In genomic region chr15:52220896-52221660, GRCh38 we compare ENCODE assay signal across 15 cellular contexts. TPM values are rescaled to one million over a fixed set of nuclear protein-coding genes. Genes with fewer than 3 reads are reported as not detected.
A peak's percentile ranks its signal among the peaks of the same experiment; 100 is the strongest.
DNase-seq lines count a peak whose midpoint lies in the region; ATAC-seq, FAIRE-seq and TF ChIP-seq lines count a peak whose summit lies in the region.
"Had no signal": no experiment of that assay in that cellular context is flagged by ENCODE, and none has a peak within 500 bp of the region (broad histone marks: within the 10 kb centered on the region; RNA-seq: fewer than 3 reads in every experiment).

No MANE protein-coding gene starts in this region.

- H3K9me3 ChIP-seq in small intestine (ENCODE audit: control insufficient read depth, low read depth): no peaks in the 10 kb centered on the region
- no peaks in the 10 kb centered on the region for H3K9me3 ChIP-seq in PC-3 (ENCODE audit: low read length)
- H3K9me3 ChIP-seq: A549, neutrophil, upper lobe of left lung had no signal

- H3K9ac ChIP-seq in mesendoderm (ENCODE audit: low read length) (no peak overlapping the region), PC-3 (ENCODE audit: low read length) (no peak overlapping the region)

- H3K4ac ChIP-seq in mesendoderm (ENCODE audit: low read depth, low read length): no peak overlapping the region

- H3K9me3 Mint-ChIP-seq in activated CD4-positive, alpha-beta T cell treated with anti-CD3 and anti-CD28 coated beads, Interleukin-2, amount 10 ng/mL, durations not matched to agents 7 days and 5 days: no peaks in the 10 kb centered on the region
- H3K9me3 Mint-ChIP-seq in GM23338: no peaks in the 10 kb centered on the region
- H3K9me3 Mint-ChIP-seq in T-helper 1 cell treated with Interleukin-12 subunit alpha and Interleukin-12 subunit beta and Interleukin-4 antibody, amounts not matched to agents 30 μg/mL and 1 μg/mL, for 36 hours: no peaks in the 10 kb centered on the region

- WGBS in small intestine, 3 donors: 68 to 87% (median 72%) methylated on average over 8 of the region's 8 CpGs
- WGBS in mesendoderm (ENCODE audit: extremely low coverage, insufficient coverage, low lambda C conversion rate): no CpG with 5 or more reads among the region's 8 CpGs

- no peak overlapping the region for H2BK15ac ChIP-seq in mesendoderm (replicated peaks; ENCODE audit: low read depth)

- H3K36me3 ChIP-seq in GM23338 (ENCODE audit: insufficient read depth) (peaks cover 36% of the 10 kb centered on the region), small intestine (ENCODE audit: control insufficient read depth in 2 of 2, insufficient read depth in 2 of 2, low read length in 2 of 2) (peaks cover 0 to 3% of the 10 kb centered on the region in 2 donors), mesendoderm (ENCODE audit: control insufficient read depth, insufficient read depth, low read length) (peaks cover 1% of the 10 kb centered on the region), PC-3 (ENCODE audit: low read depth, low read length) (peaks cover 43% of the 10 kb centered on the region)
- H3K36me3 ChIP-seq: neutrophil had no signal

- intact Hi-C loops in PC-3 (cut with micrococcal nuclease): no loop called here

- H3K4me2 ChIP-seq in GM23338 (no peak overlapping the region), mesendoderm (ENCODE audit: low read length) (no peak overlapping the region), PC-3 (ENCODE audit: low read length) (no peak overlapping the region)
- H3K4me2 ChIP-seq: A549 had no signal

- DNase-seq in activated CD4-positive, alpha-beta T cell treated with anti-CD3 and anti-CD28 coated beads, Interleukin-2, amount 10 ng/mL, durations not matched to agents 7 days and 5 days: peak; percentile 24
- no peak for DNase-seq in activated CD4-positive, alpha-beta T cell treated with anti-CD3 and anti-CD28 coated beads for 1 hour
- DNase-seq in GM23338 (ENCODE audit: low spot score) (no peak), small intestine (peak; percentile 13), mesendoderm (no peak), PC-3 (no peak)
- DNase-seq: activated CD4-positive, alpha-beta T cell treated with anti-CD3 and anti-CD28 coated beads, Interleukin-2, amount 50 U/mL, for 48 hours; NCI-H146; upper lobe of left lung had no signal

- CTCF ChIA-PET in activated CD4-positive, alpha-beta T cell treated with anti-CD3 and anti-CD28 coated beads, Interleukin-2, amount 10 ng/mL, durations not matched to agents 7 days and 5 days (lab: Charles Lee): interaction anchor here (0.7 to 4.5 kb wide), 4 partner anchors 13 to 48 kb away, joined by 3 to 18 read pairs (median 4); no protein-coding TSS in a partner anchor
- CTCF ChIA-PET in PC-3 (lab: Charles Lee): no interaction called here

- H3K4me3 Mint-ChIP-seq in activated CD4-positive, alpha-beta T cell treated with anti-CD3 and anti-CD28 coated beads, Interleukin-2, amount 10 ng/mL, durations not matched to agents 7 days and 5 days: peak overlapping the region; percentile 80
- no peak overlapping the region for H3K4me3 Mint-ChIP-seq in GM23338
- H3K4me3 Mint-ChIP-seq in T-helper 1 cell treated with Interleukin-12 subunit alpha and Interleukin-12 subunit beta and Interleukin-4 antibody, amounts not matched to agents 30 μg/mL and 1 μg/mL, for 36 hours: peak overlapping the region; percentile 74

- peaks cover 9% of the 10 kb centered on the region for H3K36me3 Mint-ChIP-seq in activated CD4-positive, alpha-beta T cell treated with anti-CD3 and anti-CD28 coated beads, Interleukin-2, amount 10 ng/mL, durations not matched to agents 7 days and 5 days (ENCODE audit: low read depth)
- peaks cover 65% of the 10 kb centered on the region for H3K36me3 Mint-ChIP-seq in GM23338 (ENCODE audit: low read depth)
- H3K36me3 Mint-ChIP-seq in T-helper 1 cell treated with Interleukin-12 subunit alpha and Interleukin-12 subunit beta and Interleukin-4 antibody, amounts not matched to agents 30 μg/mL and 1 μg/mL, for 36 hours (ENCODE audit: low read depth): peaks cover 2% of the 10 kb centered on the region

- FAIRE-seq in small intestine (lab: Jason Lieb, UNC): no peak
- FAIRE-seq: A549, H54 had no signal

- H3K27me3 Mint-ChIP-seq in activated CD4-positive, alpha-beta T cell treated with anti-CD3 and anti-CD28 coated beads, Interleukin-2, amount 10 ng/mL, durations not matched to agents 7 days and 5 days: no peaks in the 10 kb centered on the region
- peaks cover 5% of the 10 kb centered on the region for H3K27me3 Mint-ChIP-seq in GM23338 (ENCODE audit: insufficient read depth, low read depth, poor library complexity)
- H3K27me3 Mint-ChIP-seq in T-helper 1 cell treated with Interleukin-12 subunit alpha and Interleukin-12 subunit beta and Interleukin-4 antibody, amounts not matched to agents 30 μg/mL and 1 μg/mL, for 36 hours (ENCODE audit: low read depth): no peaks in the 10 kb centered on the region

- H3K9me2 ChIP-seq in GM23338 (ENCODE audit: insufficient read depth) (no peaks in the 10 kb centered on the region), PC-3 (replicated peaks; ENCODE audit: low read length) (no peaks in the 10 kb centered on the region)

- H3K27me3 ChIP-seq in GM23338 (ENCODE audit: insufficient read depth): no peaks in the 10 kb centered on the region
- H3K27me3 ChIP-seq in small intestine (ENCODE audit: control insufficient read depth in 2 of 2, insufficient read depth in 2 of 2, low read length in 2 of 2): no peaks in the 10 kb centered on the region
- H3K27me3 ChIP-seq in mesendoderm (ENCODE audit: insufficient read depth, low read length, poor library complexity): no peaks in the 10 kb centered on the region
- H3K27me3 ChIP-seq in PC-3 (ENCODE audit: low read length): no peaks in the 10 kb centered on the region
- H3K27me3 ChIP-seq: neutrophil, upper lobe of left lung had no signal

- no peaks in the 10 kb centered on the region; the same call in 1 of the 2 replicates for H4K20me1 ChIP-seq in GM23338 (replicated peaks; ENCODE audit: insufficient read depth)
- no peaks in the 10 kb centered on the region for H4K20me1 ChIP-seq in PC-3 (ENCODE audit: low read length)

- no peak overlapping the region for H2BK5ac ChIP-seq in mesendoderm (ENCODE audit: low read length)

- no peak overlapping the region for H3K56ac ChIP-seq in mesendoderm (ENCODE audit: low read length)

- peak overlapping the region; percentile 32; the same call in 1 of the 2 replicates for H3K27ac ChIP-seq in GM23338 (ENCODE audit: low read depth)
- peak overlapping the region in 1 of 2 donors; percentile 41 for H3K27ac ChIP-seq in small intestine (ENCODE audit: low read depth in 1 of 2, low read length in 1 of 2)
- H3K27ac ChIP-seq in mesendoderm (ENCODE audit: low read depth, low read length): no peak overlapping the region
- H3K27ac ChIP-seq in PC-3 (ENCODE audit: low read length): no peak overlapping the region
- H3K27ac ChIP-seq: A549, neutrophil, RWPE1, upper lobe of left lung had no signal

- POLR2A ChIA-PET in activated CD4-positive, alpha-beta T cell treated with anti-CD3 and anti-CD28 coated beads, Interleukin-2, amount 10 ng/mL, durations not matched to agents 7 days and 5 days (lab: Charles Lee): no interaction called here
- POLR2A ChIA-PET in PC-3 (lab: Charles Lee; ENCODE audit: unreplicated experiment): no interaction called here

- no peak overlapping the region for H2AK5ac ChIP-seq in mesendoderm (ENCODE audit: low read length)

- TF ChIP-seq CTCF in GM23338 (conservative IDR thresholded peaks at IDR 0.05; ENCODE audit: low read depth in 2 of 2) (no peak), PC-3 (conservative IDR thresholded peaks at IDR 0.05; ENCODE audit: low read depth, low read length) (no peak)

- peaks cover 36% of the 10 kb centered on the region for H3K4me1 Mint-ChIP-seq in activated CD4-positive, alpha-beta T cell treated with anti-CD3 and anti-CD28 coated beads, Interleukin-2, amount 10 ng/mL, durations not matched to agents 7 days and 5 days
- H3K4me1 Mint-ChIP-seq in GM23338: no peaks in the 10 kb centered on the region
- H3K4me1 Mint-ChIP-seq in T-helper 1 cell treated with Interleukin-12 subunit alpha and Interleukin-12 subunit beta and Interleukin-4 antibody, amounts not matched to agents 30 μg/mL and 1 μg/mL, for 36 hours (ENCODE audit: low read depth): peaks cover 22% of the 10 kb centered on the region

- H2BK120ac ChIP-seq in mesendoderm (ENCODE audit: low read depth, low read length): no peak overlapping the region

- no peak overlapping the region for H4K8ac ChIP-seq in mesendoderm (ENCODE audit: low read depth, low read length)

- no peaks in the 10 kb centered on the region for H3K79me2 ChIP-seq in GM23338 (replicated peaks; ENCODE audit: insufficient read depth)
- no peaks in the 10 kb centered on the region for H3K79me2 ChIP-seq in mesendoderm (ENCODE audit: control insufficient read depth, insufficient read depth, low read length)
- H3K79me2 ChIP-seq in PC-3 (ENCODE audit: low read length): no peaks in the 10 kb centered on the region

- H3K79me1 ChIP-seq in mesendoderm (ENCODE audit: low read length): no peaks in the 10 kb centered on the region

- no peak overlapping the region for H4K5ac ChIP-seq in mesendoderm (ENCODE audit: low read length)

- H3K4me1 ChIP-seq in GM23338 (ENCODE audit: insufficient read depth) (no peaks in the 10 kb centered on the region), small intestine (ENCODE audit: control insufficient read depth in 2 of 2, insufficient read depth in 1 of 2, low read depth in 1 of 2, low read length in 1 of 2) (no peaks in the 10 kb centered on the region), mesendoderm (ENCODE audit: control insufficient read depth, low read depth, low read length) (no peaks in the 10 kb centered on the region), PC-3 (ENCODE audit: insufficient read depth, low read length) (no peaks in the 10 kb centered on the region)
- H3K4me1 ChIP-seq: A549, upper lobe of left lung had no signal

- no peak for ATAC-seq in GM23338
- ATAC-seq in PC-3: no peak
- no peak for ATAC-seq in GM19023 (IDR thresholded peaks at IDR 0.05; ENCODE audit: unreplicated experiment)
- ATAC-seq: A549 had no signal

- H3K23ac ChIP-seq in mesendoderm (ENCODE audit: low read length): no peak overlapping the region

- H3K4me3 ChIP-seq in GM23338: no peak overlapping the region
- no peak overlapping the region for H3K4me3 ChIP-seq in small intestine (ENCODE audit: low read depth in 1 of 2, low read length in 2 of 2)
- H3K4me3 ChIP-seq in mesendoderm (ENCODE audit: low read length): no peak overlapping the region
- H3K4me3 ChIP-seq in PC-3 (ENCODE audit: low read length): no peak overlapping the region
- H3K4me3 ChIP-seq: A549, upper lobe of left lung had no signal

- H3K27ac Mint-ChIP-seq in activated CD4-positive, alpha-beta T cell treated with anti-CD3 and anti-CD28 coated beads, Interleukin-2, amount 10 ng/mL, durations not matched to agents 7 days and 5 days: peak overlapping the region; percentile 96
- no peak overlapping the region for H3K27ac Mint-ChIP-seq in GM23338
- H3K27ac Mint-ChIP-seq in T-helper 1 cell treated with Interleukin-12 subunit alpha and Interleukin-12 subunit beta and Interleukin-4 antibody, amounts not matched to agents 30 μg/mL and 1 μg/mL, for 36 hours: peak overlapping the region; percentile 90

- no TSS peak for BruUV-seq in PC-3 (replicated peaks; lab: Mats Ljungman, UMichigan)

- H3F3A ChIP-seq in GM23338 (replicated peaks; ENCODE audit: low read depth) (peaks cover 3% of the 10 kb centered on the region; the same call in 1 of the 2 replicates), PC-3 (ENCODE audit: low read length, unreplicated experiment) (no peaks in the 10 kb centered on the region)

- H2AFZ ChIP-seq in GM23338 (no peak overlapping the region), PC-3 (ENCODE audit: low read length) (no peak overlapping the region)

- no peak overlapping the region for H3K18ac ChIP-seq in mesendoderm (ENCODE audit: low read length)

RNA-seq across cellular contexts. Expression of gene GNB5, which starts 29.9 kb away (rescaled TPM):
- total RNA-seq in activated CD4-positive, alpha-beta T cell treated with anti-CD3 and anti-CD28 coated beads, Interleukin-2, amount 10 ng/mL, durations not matched to agents 7 days and 5 days: 10 to 100 TPM; 28.5 to 34.2 TPM
- total RNA-seq in GM23338 (2014; rRNA removed; shearing (Covaris generic)): 40.8 and 68.3 TPM in 2 replicates
- polyA plus RNA-seq in GM23338 (2016; fragmentation: Nextera tagmentation; extraction: Ambion mirVana) (20.1 and 23.0 TPM in 2 replicates), small intestine (1 to 10 TPM; 1.3 to 10.0 (median 3.0) TPM)
- 9.0 TPM for polyA plus RNA-seq in mesendoderm (2013, experiment 1 of 2)
- 9.4 TPM for polyA plus RNA-seq in mesendoderm (2013, experiment 2 of 2)
- total RNA-seq in PC-3 (2014; rRNA removed): 49.3 and 54.7 TPM in 2 replicates

Comparison
In these comparisons a context has a peak if more than half of its experiments do, and no peak if none do; other contexts are left out.
1. DNase-seq: peak in activated CD4-positive, alpha-beta T cell treated with anti-CD3 and anti-CD28 coated beads, Interleukin-2, amount 10 ng/mL, durations not matched to agents 7 days and 5 days (single experiment) and small intestine (single experiment); none in activated CD4-positive, alpha-beta T cell treated with anti-CD3 and anti-CD28 coated beads for 1 hour (single experiment), GM23338 (single experiment), mesendoderm (single experiment) and PC-3 (single experiment).